7 cellular contexts compared by ENCODE assay signal in the genomic region with DNA sequence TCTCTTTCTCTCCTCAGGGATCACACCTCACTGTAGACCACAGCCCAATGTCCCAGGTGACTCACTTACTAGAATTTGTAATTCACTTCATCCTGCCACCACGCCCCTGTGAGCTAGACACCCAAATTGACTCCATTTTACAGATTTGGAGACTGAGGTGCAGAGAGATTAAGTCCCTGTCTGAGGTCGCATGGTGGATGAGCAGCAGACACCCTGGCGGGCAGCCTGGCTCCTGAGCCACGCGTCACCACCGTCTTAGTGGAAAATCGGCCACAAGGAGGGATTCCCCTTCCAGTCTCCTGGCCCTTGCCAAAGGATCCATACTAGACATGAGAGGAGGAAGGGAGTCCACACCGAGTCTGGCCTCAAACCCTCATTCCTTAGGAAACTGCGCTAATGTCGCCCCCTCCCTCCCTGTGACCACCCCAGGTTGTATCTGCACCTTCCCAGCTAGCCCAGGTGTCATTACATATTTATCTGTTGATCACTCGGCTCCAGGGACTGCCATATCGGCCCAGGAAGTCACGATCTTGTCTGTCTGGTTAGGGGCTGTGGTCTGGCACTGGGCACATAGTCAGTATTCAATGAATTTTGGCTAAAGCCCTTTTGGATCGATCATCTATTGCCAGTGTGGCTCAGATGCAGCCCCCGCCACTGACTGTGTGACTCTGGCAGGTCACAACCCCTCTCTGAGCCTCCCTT. TPM values are rescaled to one million over a fixed set of nuclear protein-coding genes. Genes with fewer than 3 reads are reported as not detected.
DNase-seq lines count a peak whose midpoint lies in the region; ATAC-seq and TF ChIP-seq lines count a peak whose summit lies in the region.

No MANE protein-coding gene starts in this region.

- peaks cover 82% of the 10 kb centered on the region for H3K4me1 Mint-ChIP-seq in activated T-cell treated with anti-CD3 and anti-CD28 coated beads, Interleukin-2, amount 50 U/mL, for 4 hours (ENCODE audit: low read depth)
- peaks cover 95% of the 10 kb centered on the region for H3K4me1 Mint-ChIP-seq in stimulated activated naive CD8-positive, alpha-beta T cell treated with anti-CD3 and anti-CD28 coated beads, Interleukin-15, Interleukin-2, amounts not matched to agents 100 ng/mL and 50 ng/mL, for 24 hours (ENCODE audit: low read depth)

- no peaks in the 10 kb centered on the region for H3K79me2 ChIP-seq in hepatocyte

- peak overlapping the region; percentile 72 for H3K4me3 Mint-ChIP-seq in activated T-cell treated with anti-CD3 and anti-CD28 coated beads, Interleukin-2, amount 50 U/mL, for 4 hours
- H3K4me3 Mint-ChIP-seq in stimulated activated naive CD8-positive, alpha-beta T cell treated with anti-CD3 and anti-CD28 coated beads, Interleukin-15, Interleukin-2, amounts not matched to agents 100 ng/mL and 50 ng/mL, for 24 hours: peak overlapping the region; percentile 81

- no peak overlapping the region for H2AFZ ChIP-seq in hepatocyte

- H4K20me1 ChIP-seq in hepatocyte (ENCODE audit: insufficient read depth, poor library complexity, severe bottlenecking): no peaks in the 10 kb centered on the region

- peaks cover under 1% of the 10 kb centered on the region for H3K27me3 Mint-ChIP-seq in activated T-cell treated with anti-CD3 and anti-CD28 coated beads, Interleukin-2, amount 50 U/mL, for 4 hours (ENCODE audit: low read depth)
- no peaks in the 10 kb centered on the region for H3K27me3 Mint-ChIP-seq in stimulated activated naive CD8-positive, alpha-beta T cell treated with anti-CD3 and anti-CD28 coated beads, Interleukin-15, Interleukin-2, amounts not matched to agents 100 ng/mL and 50 ng/mL, for 24 hours

- H3K9me3 Mint-ChIP-seq in activated T-cell treated with anti-CD3 and anti-CD28 coated beads, Interleukin-2, amount 50 U/mL, for 4 hours: no peaks in the 10 kb centered on the region
- peaks cover 14% of the 10 kb centered on the region for H3K9me3 Mint-ChIP-seq in stimulated activated naive CD8-positive, alpha-beta T cell treated with anti-CD3 and anti-CD28 coated beads, Interleukin-15, Interleukin-2, amounts not matched to agents 100 ng/mL and 50 ng/mL, for 24 hours

- TF ChIP-seq CTCF in hepatocyte (IDR thresholded peaks at IDR 0.05; ENCODE audit: poor library complexity) (no peak), GM13976 (IDR thresholded peaks at IDR 0.05; ENCODE audit: borderline replicate concordance, control extremely low read depth, extremely low read depth, insufficient read depth, missing control alignments) (no peak)

- H3K9me3 ChIP-seq in KOPT-K1 (ENCODE audit: insufficient read depth, low read length, poor library complexity, severe bottlenecking): peaks cover 8% of the 10 kb centered on the region
- no peaks in the 10 kb centered on the region for H3K9me3 ChIP-seq in hepatocyte (ENCODE audit: low read depth)

- in situ Hi-C loops in GM13976 (cut with MboI; ENCODE audit: low sequenced_read_pairs, unreplicated experiment): no loop called here

- H3K9me2 ChIP-seq in hepatocyte (replicated peaks; ENCODE audit: insufficient read depth): no peaks in the 10 kb centered on the region

- H3K36me3 ChIP-seq in KOPT-K1 (ENCODE audit: insufficient read depth, low read length): no peaks in the 10 kb centered on the region
- H3K36me3 ChIP-seq in hepatocyte (replicated peaks; ENCODE audit: insufficient read depth, low read depth): no peaks in the 10 kb centered on the region

- no peaks in the 10 kb centered on the region for H3K27me3 ChIP-seq in hepatocyte

- H3K27ac ChIP-seq in KOPT-K1 (ENCODE audit: low read depth, low read length, poor library complexity, severe bottlenecking): peak overlapping the region; percentile 97
- peak overlapping the region; percentile 84 for H3K27ac ChIP-seq in hepatocyte

- no peak for DNase-seq in activated T-cell treated with anti-CD3 and anti-CD28 coated beads, Interleukin-2, amount 50 U/mL, for 4 hours
- DNase-seq in hepatocyte (ENCODE audit: low spot score) (no peak), SW480 (ENCODE audit: low spot score) (no peak), GM13976 (ENCODE audit: low spot score) (no peak)
- no peak for DNase-seq in effector CD8-positive, alpha-beta T cell (lab: John Stamatoyannopoulos, UW)

- H3K4me3 ChIP-seq in hepatocyte: no peak overlapping the region

- H3K27ac Mint-ChIP-seq in stimulated activated naive CD8-positive, alpha-beta T cell treated with anti-CD3 and anti-CD28 coated beads, Interleukin-15, Interleukin-2, amounts not matched to agents 100 ng/mL and 50 ng/mL, for 24 hours: peak overlapping the region; percentile 99

- WGBS in hepatocyte (ENCODE audit: low lambda C conversion rate, missing lambda C conversion rate): 82% methylated on average over 15 of the region's 15 CpGs

- H3K4me1 ChIP-seq in hepatocyte (ENCODE audit: insufficient read depth): peaks cover 22% of the 10 kb centered on the region

- no peak for ATAC-seq in activated T-cell treated with anti-CD3 and anti-CD28 coated beads, Interleukin-2, amount 50 U/mL, for 4 hours

- H3K36me3 Mint-ChIP-seq in activated T-cell treated with anti-CD3 and anti-CD28 coated beads, Interleukin-2, amount 50 U/mL, for 4 hours (ENCODE audit: insufficient read depth): no peaks in the 10 kb centered on the region
- peaks cover 43% of the 10 kb centered on the region for H3K36me3 Mint-ChIP-seq in stimulated activated naive CD8-positive, alpha-beta T cell treated with anti-CD3 and anti-CD28 coated beads, Interleukin-15, Interleukin-2, amounts not matched to agents 100 ng/mL and 50 ng/mL, for 24 hours (ENCODE audit: low read depth)

- H3K4me2 ChIP-seq in hepatocyte: no peak overlapping the region

RNA-seq across cellular contexts. Expression of a gene that starts 25.7 kb away (rescaled TPM):
- total RNA-seq in activated T-cell treated with anti-CD3 and anti-CD28 coated beads, Interleukin-2, amount 50 U/mL, for 4 hours: 1 to 10 TPM; 1.6 to 2.4 (median 2.1) TPM
- 22.5 and 26.1 TPM in 2 replicates for total RNA-seq in hepatocyte
- 25.4 and 27.4 TPM in 2 replicates for polyA plus RNA-seq in hepatocyte
